35 cellular contexts compared by ENCODE assay signal in genomic region chr2:109378682-109379081, GRCh38.
A peak's percentile ranks its signal among the peaks of the same experiment; 100 is the strongest.
DNase-seq lines count a peak whose midpoint lies in the region; ATAC-seq and TF ChIP-seq lines count a peak whose summit lies in the region.
"Had no signal": no experiment of that assay in that cellular context is flagged by ENCODE, and none has a peak within 500 bp of the region (broad histone marks: within the 10 kb centered on the region; RNA-seq: fewer than 3 reads in every experiment).

No MANE protein-coding gene starts in this region.

- ATAC-seq in activated CD4-positive, CD25-positive, alpha-beta regulatory T cell treated with anti-CD3 and anti-CD28 coated beads, Interleukin-2, amount 50 U/mL, for 24 hours, result no peak
- ATAC-seq in HG03565 (IDR thresholded peaks at IDR 0.05; ENCODE audit: unreplicated experiment), result no peak
- ATAC-seq: activated naive CD4-positive, alpha-beta T cell treated with anti-CD3 and anti-CD28 coated beads, Interleukin-2, amount 50 U/mL, for 72 hours; left lung; Panc1 had no signal

- no peak for TF ChIP-seq CTCF in endodermal cell (conservative IDR thresholded peaks at IDR 0.05)
- no peak for TF ChIP-seq CTCF in sigmoid colon (IDR thresholded peaks at IDR 0.05)
- no peak for TF ChIP-seq CTCF in MM.1S (IDR thresholded peaks at IDR 0.05; ENCODE audit: low read length)

- H3K27ac ChIP-seq in endodermal cell (ENCODE audit: low read depth, low read length) (no peak overlapping the region), sigmoid colon (no peak overlapping the region), MM.1S (ENCODE audit: low read length) (no peak overlapping the region)
- H3K27ac ChIP-seq: 22Rv1, brain microvascular endothelial cell, C4-2B, epithelial cell of prostate, left lung, neutrophil, prostate gland, upper lobe of left lung had no signal

- H3K9ac ChIP-seq in endodermal cell (ENCODE audit: extremely low read depth, low read length, poor library complexity, severe bottlenecking) (no peak overlapping the region), MM.1S (ENCODE audit: low read length) (no peak overlapping the region)

- intact Hi-C loops in sigmoid colon (cut with DNase I), result no loop called here

- H3K27ac Mint-ChIP-seq in endodermal cell, result no peak overlapping the region
- H3K27ac Mint-ChIP-seq: activated T-helper 1 cell treated with anti-CD3 and anti-CD28 coated beads, Interleukin-12 subunit alpha, Interleukin-12 subunit beta, Interleukin-2, Interleukin-4 antibody, amounts not matched to agents 30 ng/mL and 10 ng/mL and 1 ng/mL, durations not matched to agents 14 hours and 24 hours and 36 hours; IgD-negative memory B cell had no signal

- H3K36me3 ChIP-seq in endodermal cell (ENCODE audit: control insufficient read depth, insufficient read depth, low read length), result no peaks in the 10 kb centered on the region
- H3K36me3 ChIP-seq in sigmoid colon, result no peaks in the 10 kb centered on the region
- H3K36me3 ChIP-seq in MM.1S (replicated peaks; ENCODE audit: insufficient read depth, low read length), result no peaks in the 10 kb centered on the region
- H3K36me3 ChIP-seq: brain microvascular endothelial cell, prostate gland, upper lobe of left lung had no signal

- H4K20me1 ChIP-seq in MM.1S (ENCODE audit: insufficient read depth, low read length), result no peaks in the 10 kb centered on the region

- no peaks in the 10 kb centered on the region for H3K9me3 Mint-ChIP-seq in endodermal cell
- H3K9me3 Mint-ChIP-seq: activated naive CD4-positive, alpha-beta T cell treated with anti-CD3 and anti-CD28 coated beads, Interleukin-2, amount 50 U/mL, for 72 hours; activated T-helper 1 cell treated with anti-CD3 and anti-CD28 coated beads, Interleukin-12 subunit alpha, Interleukin-12 subunit beta, Interleukin-2, Interleukin-4 antibody, amounts not matched to agents 30 ng/mL and 10 ng/mL and 1 ng/mL, durations not matched to agents 14 hours and 24 hours and 36 hours; IgD-negative memory B cell had no signal

- no peak overlapping the region for H3K4me2 ChIP-seq in MM.1S (ENCODE audit: low read depth, low read length)

- H3K27me3 ChIP-seq in endodermal cell (ENCODE audit: control insufficient read depth, insufficient read depth, low read length, poor library complexity, severe bottlenecking) (peaks cover 6% of the 10 kb centered on the region), sigmoid colon (no peaks in the 10 kb centered on the region), MM.1S (replicated peaks; ENCODE audit: insufficient read depth, low read length) (no peaks in the 10 kb centered on the region)
- H3K27me3 ChIP-seq: brain microvascular endothelial cell, left lung, neutrophil, upper lobe of left lung had no signal

- H3K4me1 ChIP-seq in endodermal cell (ENCODE audit: control insufficient read depth, insufficient read depth, low read length), result peaks cover 5% of the 10 kb centered on the region
- H3K4me1 ChIP-seq in sigmoid colon, result peaks cover 0 to 17% (median 15%) of the 10 kb centered on the region in 4 donors
- H3K4me1 ChIP-seq in MM.1S (ENCODE audit: low read length), result no peaks in the 10 kb centered on the region
- H3K4me1 ChIP-seq: prostate gland had no signal

- no peaks in the 10 kb centered on the region for H3F3A ChIP-seq in MM.1S (ENCODE audit: insufficient read depth, low read length)

- no peaks in the 10 kb centered on the region for H3K9me2 ChIP-seq in MM.1S (replicated peaks; ENCODE audit: insufficient read depth, low read length)

- TF ChIP-seq RAD21 in Ishikawa (IDR thresholded peaks at IDR 0.05; ENCODE audit: low read depth), result no peak

- H3K79me2 ChIP-seq in MM.1S (ENCODE audit: low read length), result no peaks in the 10 kb centered on the region

- H2AFZ ChIP-seq in MM.1S (ENCODE audit: low read length), result no peak overlapping the region

- H3K9me3 ChIP-seq in endodermal cell (ENCODE audit: control insufficient read depth, low read length) (no peaks in the 10 kb centered on the region), sigmoid colon (no peaks in the 10 kb centered on the region), MM.1S (replicated peaks; ENCODE audit: insufficient read depth, low read length) (no peaks in the 10 kb centered on the region)
- H3K9me3 ChIP-seq: left lung, neutrophil, prostate gland, upper lobe of left lung had no signal

- no peak for TF ChIP-seq POLR2A in sigmoid colon (IDR thresholded peaks at IDR 0.05)

- H3K27me3 Mint-ChIP-seq in endodermal cell (ENCODE audit: insufficient read depth), result no peaks in the 10 kb centered on the region
- H3K27me3 Mint-ChIP-seq: IgD-negative memory B cell had no signal

- no peak overlapping the region for H3K4me3 ChIP-seq in endodermal cell (ENCODE audit: low read length)
- no peak overlapping the region for H3K4me3 ChIP-seq in sigmoid colon
- no peak overlapping the region for H3K4me3 ChIP-seq in MM.1S (ENCODE audit: low read length)
- H3K4me3 ChIP-seq: left lung, prostate gland, upper lobe of left lung had no signal

- H3K4me3 Mint-ChIP-seq in endodermal cell, result no peak overlapping the region
- H3K4me3 Mint-ChIP-seq: activated T-helper 1 cell treated with anti-CD3 and anti-CD28 coated beads, Interleukin-12 subunit alpha, Interleukin-12 subunit beta, Interleukin-2, Interleukin-4 antibody, amounts not matched to agents 30 ng/mL and 10 ng/mL and 1 ng/mL, durations not matched to agents 14 hours and 24 hours and 36 hours; IgD-negative memory B cell had no signal

- DNase-seq in activated CD4-positive, CD25-positive, alpha-beta regulatory T cell treated with anti-CD3 and anti-CD28 coated beads, Interleukin-2, amount 50 U/mL, for 72 hours, result peak; percentile 16
- DNase-seq in endodermal cell (peak; percentile 35), sigmoid colon (peak; percentile 13), MM.1S (no peak)
- DNase-seq in central memory CD4-positive, alpha-beta T cell, result no peak
- DNase-seq: activated CD4-positive, alpha-beta T cell treated with anti-CD3 and anti-CD28 coated beads, Interleukin-2, amount 50 U/mL, for 1 hour; amygdala; brain microvascular endothelial cell; COR-L47; DMS53; effector CD4-positive, alpha-beta T cell; GDM1; mesendoderm; NCI-H146; NCI-H446; NCI-H748 treated with DMSO at 0.1 percent for 48 hours; SIG-M5; stimulated activated CD4-positive, alpha-beta T cell treated with anti-CD3 and anti-CD28 coated beads, Interleukin-15, amount 100 ng/mL, for 24 hours; stimulated activated CD4-positive, alpha-beta T cell treated with anti-CD3 and anti-CD28 coated beads, Interleukin-4, amount 100 ng/mL, for 4 hours; substantia nigra; T-helper 9 cell had no signal

- TF ChIP-seq EP300 in Ishikawa (IDR thresholded peaks at IDR 0.05; ENCODE audit: borderline replicate concordance), result no peak
- no peak for TF ChIP-seq EP300 in sigmoid colon (IDR thresholded peaks at IDR 0.05)

- H3K36me3 Mint-ChIP-seq in endodermal cell (ENCODE audit: low read depth), result no peaks in the 10 kb centered on the region
- H3K36me3 Mint-ChIP-seq: activated naive CD4-positive, alpha-beta T cell treated with anti-CD3 and anti-CD28 coated beads, Interleukin-2, amount 50 U/mL, for 72 hours; IgD-negative memory B cell had no signal

- H3K4me1 Mint-ChIP-seq in endodermal cell, result peaks cover 21% of the 10 kb centered on the region
- H3K4me1 Mint-ChIP-seq: IgD-negative memory B cell had no signal

TF ChIP-seq in Ishikawa, 13 proteins besides CTCF, POLR2A, EP300 and RAD21:
- peak; percentile 56 for TF ChIP-seq REST (IDR thresholded peaks at IDR 0.05; ENCODE audit: low read depth)
- TF ChIP-seq CEBPB (IDR thresholded peaks at IDR 0.05), result no peak

Comparison
In these comparisons a context has a peak if more than half of its experiments do, and no peak if none do; other contexts are left out.
1. DNase-seq: peak in activated CD4-positive, CD25-positive, alpha-beta regulatory T cell treated with anti-CD3 and anti-CD28 coated beads, Interleukin-2, amount 50 U/mL, for 72 hours (single experiment), endodermal cell (single experiment) and sigmoid colon (single experiment); none in MM.1S (single experiment) and central memory CD4-positive, alpha-beta T cell (single experiment).